In the genomic region with DNA sequence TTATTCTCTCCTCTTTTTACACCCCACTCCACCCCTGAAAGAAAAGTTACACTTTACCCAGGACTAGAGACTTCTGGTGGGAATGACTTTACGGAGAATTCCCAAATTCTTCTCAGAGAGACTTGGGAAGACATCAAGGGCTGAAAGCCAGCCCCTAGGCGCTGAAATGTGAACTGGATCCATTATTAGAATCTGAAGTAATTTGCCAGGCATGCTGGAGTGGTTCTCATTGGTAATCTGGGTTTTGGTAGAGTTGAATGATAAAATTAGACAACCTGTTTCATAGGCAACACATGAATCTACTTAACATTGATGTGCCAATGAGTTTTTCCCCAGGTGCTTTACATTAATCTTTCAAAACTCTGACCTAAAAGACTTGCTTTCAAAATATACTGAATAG, we compare ENCODE assay signal across 24 cellular contexts.
"Had no signal": no experiment of that assay in that cellular context is flagged by ENCODE, and none has a peak within 500 bp of the region (broad histone marks: within the 10 kb centered on the region; RNA-seq: fewer than 3 reads in every experiment).

No MANE protein-coding gene starts in this region.

- H3K4me1 ChIP-seq: lower lobe of right lung, prostate gland, right lobe of liver, stomach, testis, upper lobe of right lung had no signal

- H3K27me3 ChIP-seq: ovary, right lobe of liver, stomach, testis, tibial artery, upper lobe of right lung had no signal

- H3K36me3 ChIP-seq: lower lobe of right lung, ovary, prostate gland, right lobe of liver, stomach, tibial artery, upper lobe of right lung had no signal

- H3K27ac ChIP-seq: lower lobe of right lung, ovary, prostate gland, right lobe of liver, skin epidermis, stomach, testis, tibial artery, upper lobe of right lung had no signal

- H3K4me3 ChIP-seq: lower lobe of right lung, ovary, prostate gland, right lobe of liver, skin epidermis, stomach, testis, tibial artery, upper lobe of right lung had no signal

- DNase-seq: islet precursor cell; lower lobe of right lung; mammary epithelial cell; mesenchymal stem cell; naive B cell; natural killer cell; ovary; posterior cingulate gyrus; retina; right lobe of liver; stimulated activated CD4-positive, alpha-beta T cell treated with anti-CD3 and anti-CD28 coated beads, Interleukin-12 subunit alpha, Interleukin-12 subunit beta, amount 100 ng/mL, for 4 hours; stimulated activated CD4-positive, alpha-beta T cell treated with anti-CD3 and anti-CD28 coated beads, Interleukin-15, amount 100 ng/mL, for 24 hours; stimulated activated CD4-positive, alpha-beta T cell treated with anti-CD3 and anti-CD28 coated beads, Interleukin-2, amount 100 ng/mL, for 24 hours; stimulated activated CD4-positive, alpha-beta T cell treated with anti-CD3 and anti-CD28 coated beads, Interleukin-4, amount 100 ng/mL, for 1 hour; stimulated activated naive B cell treated with anti-CD40 and anti-IgM and Interleukin-4, amounts not matched to agents 10 μg/mL and 1 μg/mL and 100 μg/mL, for 72 hours; stimulated activated naive CD8-positive, alpha-beta T cell treated with anti-CD3 and anti-CD28 coated beads, Interleukin-15, Interleukin-2, amounts not matched to agents 100 U/mL and 50 U/mL, for 24 hours; stomach; testis; tibial artery; trophoblast cell; upper lobe of right lung had no signal

- ATAC-seq: left lobe of liver; lower lobe of right lung; natural killer cell; right lobe of liver; stimulated activated naive B cell treated with anti-CD40 and anti-IgM and Interleukin-4, amounts not matched to agents 10 μg/mL and 1 μg/mL and 100 μg/mL, for 72 hours; stimulated activated naive CD8-positive, alpha-beta T cell treated with anti-CD3 and anti-CD28 coated beads, Interleukin-15, Interleukin-2, amounts not matched to agents 100 U/mL and 50 U/mL, for 24 hours; upper lobe of right lung had no signal

- H3K9me3 ChIP-seq: lower lobe of right lung, ovary, prostate gland, right lobe of liver, stomach, testis, tibial artery, upper lobe of right lung had no signal
